1 cellular context compared by ENCODE assay signal in genomic region chr16:87765776-87766484, GRCh38.
A peak's percentile ranks its signal among the peaks of the same experiment; 100 is the strongest.
TF ChIP-seq lines count a peak whose summit lies in the region.

Gene KLHDC4, minus strand, starts transcription at chr16:87765986. Its CDS starts 96 bp downstream, at chr16:87765890.

TF ChIP-seq in HepG2, 621 proteins besides CTCF, POLR2A, EP300 and RAD21 (continued from another document and continues in another):
- TF ChIP-seq ZXDC (CRISPR knock-in tag; IDR thresholded peaks at IDR 0.05) (no peak), CSRNP2 (CRISPR knock-in tag; conservative IDR thresholded peaks at IDR 0.05; ENCODE audit: low read depth) (no peak), NFRKB (IDR thresholded peaks at IDR 0.05) (no peak), ZNF710 (CRISPR knock-in tag; IDR thresholded peaks at IDR 0.05; ENCODE audit: borderline replicate concordance) (peak; percentile 75; the same call in 1 of the 2 replicates), POLR2G (IDR thresholded peaks at IDR 0.05; ENCODE audit: low read depth, low read length) (peak; percentile 98), PBX3 (CRISPR knock-in tag; IDR thresholded peaks at IDR 0.05; ENCODE audit: borderline replicate concordance) (0 out of 2 replicates have a peak, but pooled peaks have one; percentile 52), ARHGAP35 (CRISPR knock-in tag; IDR thresholded peaks at IDR 0.05; ENCODE audit: borderline replicate concordance) (peak; percentile 95), ZNF496 (CRISPR knock-in tag; IDR thresholded peaks at IDR 0.05; ENCODE audit: insufficient replicate concordance) (no peak), BCLAF1 (IDR thresholded peaks at IDR 0.05) (no peak), RERE (CRISPR knock-in tag; IDR thresholded peaks at IDR 0.05; ENCODE audit: low read depth) (peak; percentile 23; the same call in 1 of the 2 replicates), ZNF652 (CRISPR knock-in tag; IDR thresholded peaks at IDR 0.05; ENCODE audit: borderline replicate concordance, low read depth) (no peak), ZNF567 (CRISPR knock-in tag; IDR thresholded peaks at IDR 0.05; ENCODE audit: borderline replicate concordance) (peak; percentile 41; the same call in 1 of the 2 replicates), TEAD3 (CRISPR knock-in tag; optimal IDR thresholded peaks at IDR 0.05; ENCODE audit: borderline replicate concordance) (peak; percentile 76), ELK4 (CRISPR knock-in tag; IDR thresholded peaks at IDR 0.05; ENCODE audit: borderline replicate concordance) (no peak; the same call in 1 of the 2 replicates), ZFP41 (CRISPR knock-in tag; IDR thresholded peaks at IDR 0.05; ENCODE audit: borderline replicate concordance) (no peak; the same call in 1 of the 2 replicates), THYN1 (CRISPR knock-in tag; IDR thresholded peaks at IDR 0.05; ENCODE audit: borderline replicate concordance, low read depth) (0 out of 2 replicates have a peak, but pooled peaks have one; percentile 65), PHB2 (IDR thresholded peaks at IDR 0.05; ENCODE audit: partially characterized antibody) (no peak), TERF1 (CRISPR knock-in tag; IDR thresholded peaks at IDR 0.05) (no peak), PCBP2 (optimal IDR thresholded peaks at IDR 0.05; ENCODE audit: low read depth, low read length, poor library complexity, severe bottlenecking) (no peak), ZNF329 (CRISPR knock-in tag; IDR thresholded peaks at IDR 0.05; ENCODE audit: low read depth) (peak; percentile 36; the same call in 1 of the 2 replicates), KDM6A (CRISPR knock-in tag; IDR thresholded peaks at IDR 0.05; ENCODE audit: low read depth) (no peak), ZSCAN30 (CRISPR knock-in tag; IDR thresholded peaks at IDR 0.05) (no peak), RBM39 (IDR thresholded peaks at IDR 0.05; ENCODE audit: low read depth, low read length, poor library complexity, severe bottlenecking) (peak; percentile 96), KAT8 (CRISPR knock-in tag; IDR thresholded peaks at IDR 0.05) (peak; percentile 100), ZNF281 (CRISPR knock-in tag; IDR thresholded peaks at IDR 0.05; ENCODE audit: borderline replicate concordance) (peak; percentile 67), NFE2 (CRISPR knock-in tag; IDR thresholded peaks at IDR 0.05) (no peak), HIC2 (CRISPR knock-in tag; IDR thresholded peaks at IDR 0.05; ENCODE audit: low read depth) (peak; percentile 37; the same call in 1 of the 2 replicates), RBFOX2 (IDR thresholded peaks at IDR 0.05; ENCODE audit: low read depth, low read length) (peak; percentile 99)
